Comparison of ENCODE assay signal across 9 cellular contexts in genomic region chr19:34345934-34346333, GRCh38. TPM values are rescaled to one million over a fixed set of nuclear protein-coding genes. Genes with fewer than 3 reads are reported as not detected.
DNase-seq lines count a peak whose midpoint lies in the region; ATAC-seq, FAIRE-seq and TF ChIP-seq lines count a peak whose summit lies in the region.
"Had no signal": no experiment of that assay in that cellular context is flagged by ENCODE, and none has a peak within 500 bp of the region (broad histone marks: within the 10 kb centered on the region; RNA-seq: fewer than 3 reads in every experiment).

No MANE protein-coding gene starts in this region.

- H3K9me3 ChIP-seq in A673 (ENCODE audit: low read depth, low read length, poor library complexity, severe bottlenecking) (no peaks in the 10 kb centered on the region), right lobe of liver (no peaks in the 10 kb centered on the region)

- peak; percentile 96 for TF ChIP-seq CTCF in A673 (conservative IDR thresholded peaks at IDR 0.05; ENCODE audit: low read depth, low read length)
- peak; percentile 88 for TF ChIP-seq CTCF in chondrocyte (IDR thresholded peaks at IDR 0.05)
- TF ChIP-seq CTCF in right lobe of liver (IDR thresholded peaks at IDR 0.05), result peak; percentile 77 to 94 (median 91)

- peak; percentile 51 for FAIRE-seq in GM18507 (lab: Jason Lieb, UNC)

- H3K36me3 ChIP-seq in A673 (ENCODE audit: insufficient read depth, low read length, poor library complexity, severe bottlenecking) (peaks cover 14% of the 10 kb centered on the region), right lobe of liver (peaks cover 0 to 38% (median 22%) of the 10 kb centered on the region in 4 donors)

- no peaks in the 10 kb centered on the region for H3K4me1 ChIP-seq in A673 (ENCODE audit: insufficient read depth, low read length, poor library complexity, severe bottlenecking)
- H3K4me1 ChIP-seq in right lobe of liver, result peaks cover 0 to 2% (median 0%) of the 10 kb centered on the region in 4 donors

- H3K4me1 Mint-ChIP-seq in activated CD4-positive, alpha-beta T cell treated with anti-CD3 and anti-CD28 coated beads for 36 hours, result peaks cover 19% of the 10 kb centered on the region
- peaks cover 4% of the 10 kb centered on the region for H3K4me1 Mint-ChIP-seq in chondrocyte (ENCODE audit: low read depth)

- intact Hi-C loops in A673 (cut with micrococcal nuclease; ENCODE audit: unreplicated experiment), result loop anchor here (10.0 kb wide), 1 partner anchor 301 kb away; no protein-coding TSS in a partner anchor
- intact Hi-C loops in activated CD4-positive, alpha-beta T cell treated with anti-CD3 and anti-CD28 coated beads for 36 hours (cut with DNase I, micrococcal nuclease), result loop anchor here (2.0 to 5.0 kb wide), 3 partner anchors 114 to 303 kb away; no protein-coding TSS in a partner anchor
- intact Hi-C loops in right lobe of liver (cut with DNase I), result loop anchor here in 1 of 2 donors (10.0 kb wide), 2 partner anchors 51 to 101 kb away; no protein-coding TSS in a partner anchor

- CTCF ChIA-PET in A673 (lab: Charles Lee), result no interaction called here
- CTCF ChIA-PET in activated CD4-positive, alpha-beta T cell treated with anti-CD3 and anti-CD28 coated beads for 36 hours (lab: Charles Lee), result interaction anchor here (0.6 to 2.5 kb wide), 22 partner anchors 9 to 1302 kb away, joined by 3 to 29 read pairs (median 4); no protein-coding TSS in a partner anchor

- no peak for TF ChIP-seq POLR2A in right lobe of liver (IDR thresholded peaks at IDR 0.05)

- WGBS in right lobe of liver (ENCODE audit: insufficient coverage, low coverage, low lambda C conversion rate, missing lambda C conversion rate), result 21% methylated on average over 7 of the region's 7 CpGs

- DNase-seq in A673 (ENCODE audit: low spot score) (peak; percentile 89), GM18507 (ENCODE audit: extremely low spot score, insufficient read length, low read depth) (peak; percentile 45), NCI-H2227 (lab: John Stamatoyannopoulos, UW; ENCODE audit: unreplicated experiment) (peak; percentile 85), chondrocyte (ENCODE audit: low spot score) (no peak), right lobe of liver (peak in 2 of 3 donors; percentile 76 to 81)
- peak; percentile 85 for DNase-seq in activated CD4-positive, alpha-beta T cell treated with anti-CD3 and anti-CD28 coated beads for 36 hours
- DNase-seq in stimulated activated CD8-positive, alpha-beta memory T cell treated with anti-CD3 and anti-CD28 coated beads, Interleukin-15, amount 100 ng/mL, for 1 hour (ENCODE audit: low read depth), result peak; percentile 55

- peaks cover 31% of the 10 kb centered on the region for H3K36me3 Mint-ChIP-seq in activated CD4-positive, alpha-beta T cell treated with anti-CD3 and anti-CD28 coated beads for 36 hours (ENCODE audit: low read depth)
- H3K36me3 Mint-ChIP-seq in chondrocyte (ENCODE audit: low read depth), result peaks cover 26% of the 10 kb centered on the region

- H3K27ac ChIP-seq in A673 (ENCODE audit: low read depth, low read length, poor library complexity, severe bottlenecking) (no peak overlapping the region), right lobe of liver (no peak overlapping the region)
- H3K27ac ChIP-seq: skin epidermis had no signal

- POLR2A ChIA-PET in A673 (lab: Charles Lee; ENCODE audit: low non-redundant PET), result no interaction called here
- POLR2A ChIA-PET in activated CD4-positive, alpha-beta T cell treated with anti-CD3 and anti-CD28 coated beads for 36 hours (lab: Charles Lee), result no interaction called here

- H3K27me3 ChIP-seq in A673 (replicated peaks; ENCODE audit: insufficient read depth, low read depth, low read length, poor library complexity) (no peaks in the 10 kb centered on the region), right lobe of liver (no peaks in the 10 kb centered on the region)

- ATAC-seq in activated CD4-positive, alpha-beta T cell treated with anti-CD3 and anti-CD28 coated beads for 36 hours, result peak; percentile 24
- peak; percentile 93 to 95 (median 94) for ATAC-seq in right lobe of liver
- ATAC-seq in GM18517 (IDR thresholded peaks at IDR 0.05; ENCODE audit: unreplicated experiment), result no peak

- H3K27ac Mint-ChIP-seq in activated CD4-positive, alpha-beta T cell treated with anti-CD3 and anti-CD28 coated beads for 36 hours, result peak overlapping the region; percentile 70
- peak overlapping the region; percentile 64 for H3K27ac Mint-ChIP-seq in chondrocyte (ENCODE audit: unreplicated experiment)

- no peak overlapping the region for H3K4me3 Mint-ChIP-seq in activated CD4-positive, alpha-beta T cell treated with anti-CD3 and anti-CD28 coated beads for 36 hours
- no peak overlapping the region for H3K4me3 Mint-ChIP-seq in chondrocyte (ENCODE audit: unreplicated experiment)

- no TSS peak for BruUV-seq in A673 (replicated peaks; lab: Mats Ljungman, UMichigan)

- no peak overlapping the region for H3K4me3 ChIP-seq in A673 (ENCODE audit: low read depth, low read length, poor library complexity, severe bottlenecking)
- no peak overlapping the region for H3K4me3 ChIP-seq in right lobe of liver
- H3K4me3 ChIP-seq: skin epidermis had no signal

- H3K27me3 Mint-ChIP-seq in activated CD4-positive, alpha-beta T cell treated with anti-CD3 and anti-CD28 coated beads for 36 hours, result no peaks in the 10 kb centered on the region
- H3K27me3 Mint-ChIP-seq in chondrocyte (ENCODE audit: low read depth), result no peaks in the 10 kb centered on the region

- no peaks in the 10 kb centered on the region for H3K9me3 Mint-ChIP-seq in activated CD4-positive, alpha-beta T cell treated with anti-CD3 and anti-CD28 coated beads for 36 hours (ENCODE audit: low read depth)
- no peaks in the 10 kb centered on the region for H3K9me3 Mint-ChIP-seq in chondrocyte (ENCODE audit: low read depth)

RNA-seq across cellular contexts. Expression of gene GPI, which starts 19.1 kb away (rescaled TPM):
- total RNA-seq in A673 (2021) (439 and 447 TPM in 2 replicates), chondrocyte (209 to 228 TPM (median 221 TPM) in 3 replicates), right lobe of liver (100 to 1,000 TPM; 163 to 364 (median 256) TPM)
- 100 to 1,000 TPM; 686 to 839 TPM for total RNA-seq in activated CD4-positive, alpha-beta T cell treated with anti-CD3 and anti-CD28 coated beads for 36 hours

RNA-seq across cellular contexts. Expression of gene PDCD2L, which starts 58.3 kb away (rescaled TPM):
- 27.1 and 33.8 TPM in 2 replicates for total RNA-seq in A673 (2021)
- 10 to 100 TPM; 31.0 to 35.2 TPM for total RNA-seq in activated CD4-positive, alpha-beta T cell treated with anti-CD3 and anti-CD28 coated beads for 36 hours
- 6.6 to 8.7 TPM (median 8.6 TPM) in 3 replicates for total RNA-seq in chondrocyte
- 10 to 100 TPM in 2 of 6 experiments, 1 to 10 TPM in 4; 3.0 to 13.4 (median 4.5) TPM for total RNA-seq in right lobe of liver
